Comparison of ENCODE assay signal across 17 cellular contexts in genomic region chr20:46979603-46980241, GRCh38.
DNase-seq lines count a peak whose midpoint lies in the region; ATAC-seq and TF ChIP-seq lines count a peak whose summit lies in the region.
"Had no signal": no experiment of that assay in that cellular context is flagged by ENCODE, and none has a peak within 500 bp of the region (broad histone marks: within the 10 kb centered on the region; RNA-seq: fewer than 3 reads in every experiment).

No MANE protein-coding gene starts in this region.

- no peaks in the 10 kb centered on the region for H4K20me1 ChIP-seq in MM.1S (ENCODE audit: insufficient read depth, low read length)

- H3K4me2 ChIP-seq in MM.1S (ENCODE audit: low read depth, low read length), result peak overlapping the region; percentile 19; the same call in 1 of the 2 replicates
- H3K4me2 ChIP-seq: A549 had no signal

- H3K4me3 Mint-ChIP-seq in nephron progenitor cell, result peak overlapping the region; percentile 67

- peaks cover 6% of the 10 kb centered on the region for H3K27me3 Mint-ChIP-seq in nephron progenitor cell (ENCODE audit: low read depth, poor library complexity)

- no peak overlapping the region for H3K4me3 ChIP-seq in MM.1S (ENCODE audit: low read length)
- no peak overlapping the region for H3K4me3 ChIP-seq in effector memory CD4-positive, alpha-beta T cell (ENCODE audit: insufficient read depth, low read depth, low read length, poor library complexity, severe bottlenecking)
- H3K4me3 ChIP-seq: A549 had no signal

- peaks cover 37% of the 10 kb centered on the region for H3K9me3 Mint-ChIP-seq in nephron progenitor cell

- ATAC-seq in GM21423 (IDR thresholded peaks at IDR 0.05; ENCODE audit: unreplicated experiment), result no peak
- ATAC-seq: A549, left lobe of liver, PC-3 had no signal

- no peaks in the 10 kb centered on the region for H3K27me3 ChIP-seq in MM.1S (replicated peaks; ENCODE audit: insufficient read depth, low read length)
- H3K27me3 ChIP-seq in effector memory CD4-positive, alpha-beta T cell (replicated peaks; ENCODE audit: control insufficient read depth, insufficient read depth, low read length, poor library complexity, severe bottlenecking), result no peaks in the 10 kb centered on the region

- TF ChIP-seq CTCF in MM.1S (IDR thresholded peaks at IDR 0.05; ENCODE audit: low read length) (no peak), nephron progenitor cell (IDR thresholded peaks at IDR 0.05) (no peak)

- peaks cover 17% of the 10 kb centered on the region for H3K4me1 ChIP-seq in MM.1S (ENCODE audit: low read length)
- H3K4me1 ChIP-seq in effector memory CD4-positive, alpha-beta T cell (ENCODE audit: control insufficient read depth, insufficient read depth, low read length, poor library complexity, severe bottlenecking), result no peaks in the 10 kb centered on the region
- H3K4me1 ChIP-seq: A549 had no signal

- POLR2A ChIA-PET in HEK293T (lab: Yijun Ruan, JAX), result no interaction called here

- H3K9me2 ChIP-seq in MM.1S (replicated peaks; ENCODE audit: insufficient read depth, low read length), result no peaks in the 10 kb centered on the region

- peaks cover 7% of the 10 kb centered on the region; the same call in 1 of the 2 replicates for H3F3A ChIP-seq in MM.1S (ENCODE audit: insufficient read depth, low read length)

- H3K4me1 Mint-ChIP-seq in nephron progenitor cell, result peaks cover 31% of the 10 kb centered on the region

- H3K9me3 ChIP-seq in MM.1S (replicated peaks; ENCODE audit: insufficient read depth, low read length), result no peaks in the 10 kb centered on the region
- no peaks in the 10 kb centered on the region for H3K9me3 ChIP-seq in effector memory CD4-positive, alpha-beta T cell (ENCODE audit: control insufficient read depth, low read length)
- H3K9me3 ChIP-seq: A549 had no signal

- H3K27ac Mint-ChIP-seq in nephron progenitor cell, result peak overlapping the region; percentile 91

- no peak overlapping the region for H3K9ac ChIP-seq in MM.1S (ENCODE audit: low read length)

- CTCF ChIA-PET in HEK293T (lab: Yijun Ruan, JAX), result no interaction called here

- no peaks in the 10 kb centered on the region for H3K79me2 ChIP-seq in MM.1S (ENCODE audit: low read length)

- no peaks in the 10 kb centered on the region for H3K36me3 ChIP-seq in MM.1S (replicated peaks; ENCODE audit: insufficient read depth, low read length)
- no peaks in the 10 kb centered on the region for H3K36me3 ChIP-seq in effector memory CD4-positive, alpha-beta T cell (ENCODE audit: control insufficient read depth, insufficient read depth, low read length)

- peaks cover 25% of the 10 kb centered on the region for H3K36me3 Mint-ChIP-seq in nephron progenitor cell (ENCODE audit: low read depth)

- peak overlapping the region; percentile 21; the same call in 1 of the 2 replicates for H2AFZ ChIP-seq in MM.1S (ENCODE audit: low read length)

- peak; percentile 79 for DNase-seq in NCI-H2171 treated with DMSO at 0.1 percent for 48 hours (lab: John Stamatoyannopoulos, UW)
- DNase-seq in NCI-H2171 (lab: John Stamatoyannopoulos, UW), result no peak
- DNase-seq in MM.1S, result peak; percentile 48
- peak; percentile 21 for DNase-seq in astrocyte of the hippocampus (ENCODE audit: low read depth, low spot score)
- DNase-seq in nephron progenitor cell, result no peak
- no peak for DNase-seq in HEK293T (ENCODE audit: extremely low spot score)
- no peak for DNase-seq in effector memory CD4-positive, alpha-beta T cell
- DNase-seq: activated gamma-delta T cell treated with Interleukin-2 at 50 U/mL for 16 hours; central memory CD4-positive, alpha-beta T cell; COR-L47; head of caudate nucleus; NCI-H2081; occipital lobe; PC-3 had no signal

- peak overlapping the region; percentile 34; the same call in 1 of the 2 replicates for H3K27ac ChIP-seq in MM.1S (ENCODE audit: low read length)
- H3K27ac ChIP-seq in effector memory CD4-positive, alpha-beta T cell (ENCODE audit: insufficient read depth, low read length, poor library complexity, severe bottlenecking), result no peak overlapping the region
- H3K27ac ChIP-seq: A549 had no signal

TF ChIP-seq in HEK293T, 16 proteins besides CTCF, POLR2A, EP300 and RAD21:
- TF ChIP-seq ELF4 (IDR thresholded peaks at IDR 0.05) (no peak), TARDBP (IDR thresholded peaks at IDR 0.05) (no peak), BHLHE40 (IDR thresholded peaks at IDR 0.05; ENCODE audit: borderline replicate concordance) (no peak), HDGF (IDR thresholded peaks at IDR 0.05; ENCODE audit: borderline replicate concordance) (no peak), SP1 (IDR thresholded peaks at IDR 0.05) (no peak)

Comparison
In these comparisons a context has a peak if more than half of its experiments do, and no peak if none do; other contexts are left out.
1. DNase-seq: peak in NCI-H2171 treated with DMSO at 0.1 percent for 48 hours (single experiment), MM.1S (single experiment) and astrocyte of the hippocampus (single experiment); none in NCI-H2171 (single experiment), nephron progenitor cell (single experiment), HEK293T (single experiment) and effector memory CD4-positive, alpha-beta T cell (0 of 3).